ENCODE assay signal across 10 cellular contexts in genomic region chrX:49175875-49176274, GRCh38.
"Had no signal": no experiment of that assay in that cellular context is flagged by ENCODE, and none has a peak within 500 bp of the region (broad histone marks: within the 10 kb centered on the region; RNA-seq: fewer than 3 reads in every experiment).

No MANE protein-coding gene starts in this region.

- H3K27me3 ChIP-seq: cardiac muscle cell, gastrocnemius medialis, hepatocyte, upper lobe of right lung had no signal

- H3K4me1 ChIP-seq: upper lobe of right lung had no signal

- H3K27ac ChIP-seq: cardiac muscle cell, hepatocyte, upper lobe of right lung had no signal

- H3K36me3 ChIP-seq: cardiac muscle cell had no signal

- H3K9me3 ChIP-seq: gastrocnemius medialis, upper lobe of right lung had no signal

- DNase-seq: activated CD4-positive, alpha-beta T cell treated with anti-CD3 and anti-CD28 coated beads, Interleukin-2, amount 50 U/mL, for 48 hours; activated CD4-positive, CD25-positive, alpha-beta regulatory T cell treated with anti-CD3 and anti-CD28 coated beads, Interleukin-2, amount 50 U/mL, for 72 hours; activated naive CD8-positive, alpha-beta T cell treated with anti-CD3 and anti-CD28 coated beads, Interleukin-2, amount 50 U/mL, for 24 hours; activated T-cell treated with anti-CD3 and anti-CD28 coated beads, Interleukin-2, amount 50 U/mL, for 48 hours; effector CD4-positive, alpha-beta T cell; gastrocnemius medialis; naive B cell; upper lobe of right lung had no signal

- H3K4me3 ChIP-seq: cardiac muscle cell, gastrocnemius medialis, hepatocyte, upper lobe of right lung had no signal

- ATAC-seq: activated naive CD8-positive, alpha-beta T cell treated with anti-CD3 and anti-CD28 coated beads, Interleukin-2, amount 50 U/mL, for 24 hours; gastrocnemius medialis had no signal
